16 cellular contexts compared by ENCODE assay signal in the genomic region with DNA sequence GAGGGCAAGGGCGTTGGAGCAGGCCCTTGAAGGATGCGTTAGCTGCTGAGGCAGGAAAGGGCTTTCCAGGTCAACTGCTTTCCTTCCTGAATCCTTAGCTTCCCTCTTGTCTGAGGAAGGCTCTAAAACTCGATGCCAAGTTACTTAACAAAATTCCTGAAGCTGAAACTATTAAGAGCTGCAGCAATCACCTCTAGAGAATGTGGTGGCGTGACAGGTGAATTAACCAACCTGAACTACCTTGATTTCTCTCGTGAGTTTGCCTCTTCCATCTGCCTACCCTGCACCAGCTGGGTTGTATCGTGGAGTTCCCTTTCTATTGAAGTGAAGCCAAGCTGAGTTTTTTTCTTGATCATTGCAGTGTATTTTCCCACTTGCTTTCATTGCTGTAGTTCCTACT.
DNase-seq lines count a peak whose midpoint lies in the region; ATAC-seq, FAIRE-seq and TF ChIP-seq lines count a peak whose summit lies in the region.
"Had no signal": no experiment of that assay in that cellular context is flagged by ENCODE, and none has a peak within 500 bp of the region (broad histone marks: within the 10 kb centered on the region; RNA-seq: fewer than 3 reads in every experiment).

No MANE protein-coding gene starts in this region.

- no peak overlapping the region for H3K27ac ChIP-seq in astrocyte (ENCODE audit: low read depth, low read length)
- H3K27ac ChIP-seq in vagina, result peak overlapping the region; percentile 34
- H3K27ac ChIP-seq: RWPE1, SJSA1 had no signal

- DNase-seq in astrocyte (ENCODE audit: low read depth), result no peak
- DNase-seq in kidney tubule cell (ENCODE audit: low spot score), result peak; percentile 30
- peak; percentile 72 for DNase-seq in putamen (ENCODE audit: low spot score)
- DNase-seq in vagina (ENCODE audit: extremely low spot score in 2 of 2), result no peak
- no peak for DNase-seq in pons (ENCODE audit: low spot score)
- DNase-seq: CD8-positive, alpha-beta memory T cell; H7; Karpas-422; NCI-H187 treated with DMSO at 0.1 percent for 48 hours; NCI-H2171 treated with DMSO at 0.1 percent for 48 hours; NCI-H510A treated with DMSO at 0.1 percent for 48 hours had no signal

- TF ChIP-seq POLR2A in vagina (IDR thresholded peaks at IDR 0.05), result no peak

- H3K27me3 Mint-ChIP-seq in astrocyte (ENCODE audit: low read depth, unreplicated experiment), result peaks cover 23% of the 10 kb centered on the region

- H2AFZ ChIP-seq in astrocyte (ENCODE audit: low read depth, low read length), result no peak overlapping the region

- H3K4me3 Mint-ChIP-seq in astrocyte (ENCODE audit: unreplicated experiment), result no peak overlapping the region
- H3K4me3 Mint-ChIP-seq: CD8-positive, alpha-beta memory T cell had no signal

- H3K4me1 ChIP-seq in astrocyte (ENCODE audit: insufficient read depth, low read length) (no peaks in the 10 kb centered on the region), vagina (peaks cover 22% of the 10 kb centered on the region)
- H3K4me1 ChIP-seq: BE2C had no signal

- H3K4me1 Mint-ChIP-seq in astrocyte (ENCODE audit: low read depth, unreplicated experiment), result no peaks in the 10 kb centered on the region
- H3K4me1 Mint-ChIP-seq: CD8-positive, alpha-beta memory T cell had no signal

- intact Hi-C loops in vagina (cut with DNase I), result no loop called here

- H3K36me3 ChIP-seq in astrocyte (ENCODE audit: insufficient read depth, low read length) (no peaks in the 10 kb centered on the region), vagina (no peaks in the 10 kb centered on the region)
- H3K36me3 ChIP-seq: BE2C, SJSA1 had no signal

- H4K20me1 ChIP-seq in astrocyte (ENCODE audit: insufficient read depth, low read length), result no peaks in the 10 kb centered on the region

- ATAC-seq in HG02973 (IDR thresholded peaks at IDR 0.05; ENCODE audit: unreplicated experiment) (no peak), HG02852 (IDR thresholded peaks at IDR 0.05; ENCODE audit: unreplicated experiment) (no peak)

- no peaks in the 10 kb centered on the region for H3K9me3 ChIP-seq in astrocyte (ENCODE audit: insufficient read depth, low read depth, low read length)
- H3K9me3 ChIP-seq in vagina, result no peaks in the 10 kb centered on the region
- H3K9me3 ChIP-seq: BE2C, SJSA1 had no signal

- TF ChIP-seq CTCF in astrocyte (IDR thresholded peaks at IDR 0.05; ENCODE audit: insufficient read depth, low read depth, low read length), result no peak
- no peak for TF ChIP-seq CTCF in vagina (IDR thresholded peaks at IDR 0.05)

- FAIRE-seq in astrocyte (lab: Jason Lieb, UNC), result peak; percentile 9

- no peak overlapping the region for H3K27ac Mint-ChIP-seq in astrocyte (ENCODE audit: unreplicated experiment)
- H3K27ac Mint-ChIP-seq: CD8-positive, alpha-beta memory T cell had no signal

- H3K79me2 ChIP-seq in astrocyte (ENCODE audit: insufficient read depth, low read length), result no peaks in the 10 kb centered on the region

- no peak overlapping the region for H3K4me2 ChIP-seq in astrocyte (ENCODE audit: low read length)

- H3K27me3 ChIP-seq in astrocyte (ENCODE audit: insufficient read depth, low read length) (peaks cover 4% of the 10 kb centered on the region), vagina (no peaks in the 10 kb centered on the region)
- H3K27me3 ChIP-seq: BE2C, SJSA1 had no signal

- H3K36me3 Mint-ChIP-seq in astrocyte (ENCODE audit: low read depth, unreplicated experiment), result no peaks in the 10 kb centered on the region
- H3K36me3 Mint-ChIP-seq: CD8-positive, alpha-beta memory T cell had no signal

- H3K4me3 ChIP-seq in astrocyte (ENCODE audit: insufficient read depth, low read depth, low read length) (no peak overlapping the region), vagina (no peak overlapping the region)
- H3K4me3 ChIP-seq: SJSA1 had no signal

- no peak overlapping the region for H3K9ac ChIP-seq in astrocyte (ENCODE audit: low read length)

- peaks cover 2% of the 10 kb centered on the region for H3K9me3 Mint-ChIP-seq in astrocyte (ENCODE audit: unreplicated experiment)

Comparison
In these comparisons a context has a peak if more than half of its experiments do, and no peak if none do; other contexts are left out.
1. DNase-seq: peak in kidney tubule cell (single experiment) and putamen (single experiment); none in astrocyte (single experiment), vagina (0 of 2) and pons (single experiment).